In the genomic region with DNA sequence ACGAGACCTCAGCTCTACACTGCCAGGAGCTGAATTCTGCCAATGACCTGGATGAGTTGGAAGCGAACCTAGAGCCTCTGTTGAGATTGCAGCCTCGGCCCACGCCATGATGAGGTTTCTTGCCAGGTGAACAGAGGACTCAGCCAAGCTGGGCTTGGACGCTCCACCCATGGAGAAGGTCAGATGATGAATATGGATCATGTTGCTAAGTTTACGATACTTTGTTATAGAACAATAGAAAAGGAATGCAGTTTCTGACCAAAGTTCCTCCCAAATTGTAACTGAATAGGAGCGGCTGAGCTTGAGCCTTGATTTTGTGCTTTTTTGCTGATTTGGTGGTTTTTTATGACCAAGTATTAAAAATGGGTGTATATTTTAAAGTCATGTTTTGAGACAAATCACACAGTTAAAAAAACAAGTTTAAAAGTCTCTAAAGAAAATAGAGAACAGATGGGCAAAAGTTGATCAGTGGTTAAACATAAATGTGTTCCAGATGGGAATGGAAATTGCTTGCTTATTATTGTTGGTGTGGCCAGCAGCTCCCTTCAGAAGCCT, we compare ENCODE assay signal across 24 cellular contexts. TPM values are rescaled to one million over a fixed set of nuclear protein-coding genes. Genes with fewer than 3 reads are reported as not detected.
DNase-seq lines count a peak whose midpoint lies in the region; ATAC-seq and TF ChIP-seq lines count a peak whose summit lies in the region.
"Had no signal": no experiment of that assay in that cellular context is flagged by ENCODE, and none has a peak within 500 bp of the region (broad histone marks: within the 10 kb centered on the region; RNA-seq: fewer than 3 reads in every experiment).

No MANE protein-coding gene starts in this region.

- H3K79me2 ChIP-seq in PC-3 (ENCODE audit: low read length) = no peaks in the 10 kb centered on the region

- no peaks in the 10 kb centered on the region for H3K27me3 ChIP-seq in PC-3 (ENCODE audit: low read length)
- H3K27me3 ChIP-seq: BE2C, neutrophil, tibial artery had no signal

- no peak overlapping the region for H3K4me2 ChIP-seq in PC-3 (ENCODE audit: low read length)

- ATAC-seq in PC-3 = no peak
- no peak for ATAC-seq in GM21786 (IDR thresholded peaks at IDR 0.05; ENCODE audit: unreplicated experiment)
- ATAC-seq: Right ventricle myocardium inferior, T-cell had no signal

- no peak overlapping the region for H2AFZ ChIP-seq in PC-3 (ENCODE audit: low read length)

- peaks cover 15% of the 10 kb centered on the region for H3K4me1 ChIP-seq in PC-3 (ENCODE audit: insufficient read depth, low read length)
- H3K4me1 ChIP-seq: BE2C, tibial artery had no signal

- TF ChIP-seq CTCF in PC-3 (conservative IDR thresholded peaks at IDR 0.05; ENCODE audit: low read depth, low read length) (no peak), fibroblast of mammary gland (conservative IDR thresholded peaks at IDR 0.05; ENCODE audit: control insufficient read depth, insufficient read depth, low read depth, low read length) (no peak)

- H3K36me3 ChIP-seq in PC-3 (ENCODE audit: low read depth, low read length) = no peaks in the 10 kb centered on the region
- H3K36me3 ChIP-seq: BE2C, tibial artery had no signal

- H3K27ac ChIP-seq in PC-3 (ENCODE audit: low read length) = no peak overlapping the region
- H3K27ac ChIP-seq: neutrophil, tibial artery had no signal

- H3K9ac ChIP-seq in PC-3 (ENCODE audit: low read length) = no peak overlapping the region

- DNase-seq in GM03348 (ENCODE audit: low spot score) (peak; percentile 74), PC-3 (peak; percentile 42), fibroblast of mammary gland (ENCODE audit: low read depth) (peak; percentile 87), stromal cell of bone marrow (ENCODE audit: low read depth) (peak; percentile 64), KG1 (lab: John Stamatoyannopoulos, UW) (no peak), medulla oblongata (ENCODE audit: extremely low spot score) (no peak)
- DNase-seq: activated CD4-positive, alpha-beta T cell treated with anti-CD3 and anti-CD28 coated beads for 4 hours; BE2C; cerebellar nuclear complex; HCEC 1CT; Karpas-422; NCI-H187 treated with DMSO at 0.1 percent for 48 hours; NCI-H345; NCI-H82; small intestine; stimulated activated CD4-positive, alpha-beta T cell treated with anti-CD3 and anti-CD28 coated beads, Interleukin-4, amount 100 ng/mL, for 24 hours; stimulated activated naive CD4-positive, alpha-beta T cell treated with Interleukin-2 at 50 U/mL for 16 hours; T-cell; tibial artery had no signal

- H3F3A ChIP-seq in PC-3 (ENCODE audit: low read length, unreplicated experiment) = no peaks in the 10 kb centered on the region

- BruUV-seq in PC-3 (replicated peaks; lab: Mats Ljungman, UMichigan) = no TSS peak

- no peaks in the 10 kb centered on the region for H4K20me1 ChIP-seq in PC-3 (ENCODE audit: low read length)

- intact Hi-C loops in PC-3 (cut with micrococcal nuclease) = no loop called here

- CTCF ChIA-PET in PC-3 (lab: Charles Lee) = no interaction called here

- H3K4me3 ChIP-seq in PC-3 (ENCODE audit: low read length) (no peak overlapping the region), fibroblast of mammary gland (ENCODE audit: control insufficient read depth, low read depth, low read length) (no peak overlapping the region)
- H3K4me3 ChIP-seq: tibial artery had no signal

- no peaks in the 10 kb centered on the region for H3K9me2 ChIP-seq in PC-3 (replicated peaks; ENCODE audit: low read length)

- POLR2A ChIA-PET in PC-3 (lab: Charles Lee; ENCODE audit: unreplicated experiment) = no interaction called here

- no peaks in the 10 kb centered on the region for H3K9me3 ChIP-seq in PC-3 (ENCODE audit: low read length)
- H3K9me3 ChIP-seq: BE2C, neutrophil had no signal

RNA-seq across cellular contexts. Expression of a gene that starts 32.9 kb away (rescaled TPM):
- total RNA-seq in PC-3 (2014; rRNA removed) = 0.95 and 1.7 TPM in 2 replicates
- total RNA-seq: epithelial cell of proximal tubule, HT-29, Right ventricle myocardium inferior had no signal

Comparison
In these comparisons a context has a peak if more than half of its experiments do, and no peak if none do; other contexts are left out.
1. DNase-seq: peak in GM03348 (single experiment), PC-3 (single experiment), fibroblast of mammary gland (single experiment) and stromal cell of bone marrow (single experiment); none in KG1 (single experiment) and medulla oblongata (single experiment).